ENCODE assay signal across 23 cellular contexts in genomic region chr2:1477196-1478040, GRCh38.
DNase-seq lines count a peak whose midpoint lies in the region; TF ChIP-seq lines count a peak whose summit lies in the region.
"Had no signal": no experiment of that assay in that cellular context is flagged by ENCODE, and none has a peak within 500 bp of the region (broad histone marks: within the 10 kb centered on the region; RNA-seq: fewer than 3 reads in every experiment).

No MANE protein-coding gene starts in this region.

- TF ChIP-seq POLR2A in thyroid gland (IDR thresholded peaks at IDR 0.05): no peak

- H3K27ac ChIP-seq in right atrium auricular region (no peak overlapping the region), left ventricle myocardium inferior (replicated peaks) (no peak overlapping the region), coronary artery (no peak overlapping the region), thyroid gland (peak overlapping the region in 1 of 3 donors; percentile 5)
- H3K27ac ChIP-seq: BLaER1, GM23248 had no signal

- H3K27me3 ChIP-seq in right atrium auricular region: no peaks in the 10 kb centered on the region
- H3K27me3 ChIP-seq in left ventricle myocardium inferior (ENCODE audit: low read depth): peaks cover 34% of the 10 kb centered on the region
- no peaks in the 10 kb centered on the region for H3K27me3 ChIP-seq in thyroid gland
- H3K27me3 ChIP-seq: BLaER1 had no signal

- WGBS in thyroid gland, 2 donors: 88 to 92% methylated on average over 48 to 74 of the region's 76 CpGs

- TF ChIP-seq CTCF in right atrium auricular region (IDR thresholded peaks at IDR 0.05) (no peak), left ventricle myocardium inferior (IDR thresholded peaks at IDR 0.05; ENCODE audit: borderline replicate concordance) (no peak), coronary artery (IDR thresholded peaks at IDR 0.05) (no peak), thyroid gland (IDR thresholded peaks at IDR 0.05) (no peak)

- no peak overlapping the region for H3K4me3 ChIP-seq in right atrium auricular region
- no peak overlapping the region for H3K4me3 ChIP-seq in left ventricle myocardium inferior
- no peak overlapping the region for H3K4me3 ChIP-seq in coronary artery
- no peak overlapping the region for H3K4me3 ChIP-seq in thyroid gland (replicated peaks in 1 of 3)
- H3K4me3 ChIP-seq: BLaER1, GM23248, HAP-1 had no signal

- H3K4me1 ChIP-seq in right atrium auricular region: no peaks in the 10 kb centered on the region
- no peaks in the 10 kb centered on the region for H3K4me1 ChIP-seq in left ventricle myocardium inferior
- H3K4me1 ChIP-seq in thyroid gland: no peaks in the 10 kb centered on the region
- H3K4me1 ChIP-seq: BLaER1, HAP-1 had no signal

- intact Hi-C loops in left ventricle myocardium inferior (cut with micrococcal nuclease) (no loop called here), posterior vena cava (cut with DNase I) (loop anchor here in 1 of 2 donors (5.0 kb wide), 1 partner anchor 270 kb away; no protein-coding TSS in a partner anchor), thyroid gland (cut with DNase I) (no loop called here)

- DNase-seq in right atrium auricular region (ENCODE audit: low spot score): peak; percentile 40
- DNase-seq in left ventricle myocardium inferior: no peak
- peak; percentile 49 for DNase-seq in coronary artery (ENCODE audit: low spot score)
- DNase-seq in posterior vena cava (ENCODE audit: low spot score): peak; percentile 74
- no peak for DNase-seq in NCI-H2227 (lab: John Stamatoyannopoulos, UW; ENCODE audit: unreplicated experiment)
- DNase-seq in thyroid gland: no peak
- DNase-seq in T-helper 9 cell: no peak
- DNase-seq: CD4-positive, CD25-positive, alpha-beta regulatory T cell; DMS53; GM23248; HFFc6; KBM-7; NCI-H1105 treated with DMSO at 0.1 percent for 48 hours; NCI-H146; NCI-H1930; NCI-H2107; NCI-H446; NCI-H524 treated with DMSO at 0.1 percent for 48 hours; NCI-H82; NK-92 treated with Interleukin-12 subunit alpha and Interleukin-12 subunit beta, amount 100 ng/mL, for 24 hours; PC-3 had no signal

- H3K9me3 ChIP-seq in right atrium auricular region (no peaks in the 10 kb centered on the region), left ventricle myocardium inferior (replicated peaks) (no peaks in the 10 kb centered on the region), thyroid gland (no peaks in the 10 kb centered on the region)
- H3K9me3 ChIP-seq: HAP-1 had no signal

- H3K36me3 ChIP-seq in right atrium auricular region (no peaks in the 10 kb centered on the region), left ventricle myocardium inferior (peaks cover 5% of the 10 kb centered on the region), thyroid gland (peaks cover 74 to 91% of the 10 kb centered on the region in 2 donors)
- H3K36me3 ChIP-seq: BLaER1, HAP-1 had no signal

Comparison
In these comparisons a context has a peak if more than half of its experiments do, and no peak if none do; other contexts are left out.
1. DNase-seq: peak in right atrium auricular region (single experiment), coronary artery (single experiment) and posterior vena cava (single experiment); none in left ventricle myocardium inferior (single experiment), NCI-H2227 (single experiment), thyroid gland (0 of 2) and T-helper 9 cell (single experiment).